ENCODE assay signal across 14 cellular contexts in genomic region chr1:179029293-179029692, GRCh38. TPM values are rescaled to one million over a fixed set of nuclear protein-coding genes. Genes with fewer than 3 reads are reported as not detected.
DNase-seq lines count a peak whose midpoint lies in the region; ATAC-seq, FAIRE-seq and TF ChIP-seq lines count a peak whose summit lies in the region.
"Had no signal": no experiment of that assay in that cellular context is flagged by ENCODE, and none has a peak within 500 bp of the region (broad histone marks: within the 10 kb centered on the region; RNA-seq: fewer than 3 reads in every experiment).

No MANE protein-coding gene starts in this region.

- peak; percentile 13 for FAIRE-seq in GM12891 (lab: Jason Lieb, UNC)
- FAIRE-seq: A204.1, kidney had no signal

- peak overlapping the region; percentile 37 for H3K27ac Mint-ChIP-seq in T-helper 17 cell
- no peak overlapping the region for H3K27ac Mint-ChIP-seq in activated CD8-positive, alpha-beta T cell treated with anti-CD3 and anti-CD28 coated beads, Interleukin-2, amount 10 ng/mL, durations not matched to agents 7 days and 5 days

- no peak for ATAC-seq in T-helper 17 cell
- no peak for ATAC-seq in activated CD8-positive, alpha-beta T cell treated with anti-CD3 and anti-CD28 coated beads, Interleukin-2, amount 10 ng/mL, durations not matched to agents 7 days and 5 days
- ATAC-seq: mucosa of descending colon had no signal

- no peak overlapping the region for H3K4me3 ChIP-seq in mucosa of stomach (ENCODE audit: low read length)
- H3K4me3 ChIP-seq: mucosa of descending colon had no signal

- H3K36me3 Mint-ChIP-seq in T-helper 17 cell (ENCODE audit: low read depth) = no peaks in the 10 kb centered on the region
- H3K36me3 Mint-ChIP-seq in activated CD8-positive, alpha-beta T cell treated with anti-CD3 and anti-CD28 coated beads, Interleukin-2, amount 10 ng/mL, durations not matched to agents 7 days and 5 days (ENCODE audit: low read depth) = no peaks in the 10 kb centered on the region

- no peaks in the 10 kb centered on the region for H3K9me3 Mint-ChIP-seq in activated CD8-positive, alpha-beta T cell treated with anti-CD3 and anti-CD28 coated beads, Interleukin-2, amount 10 ng/mL, durations not matched to agents 7 days and 5 days (ENCODE audit: insufficient read depth)

- no peak for TF ChIP-seq POLR2A in GM12891 (IDR thresholded peaks at IDR 0.05; ENCODE audit: low read depth, low read length)

- H3K4me1 Mint-ChIP-seq in T-helper 17 cell = peaks cover 55% of the 10 kb centered on the region
- H3K4me1 Mint-ChIP-seq in activated CD8-positive, alpha-beta T cell treated with anti-CD3 and anti-CD28 coated beads, Interleukin-2, amount 10 ng/mL, durations not matched to agents 7 days and 5 days (ENCODE audit: low read depth) = peaks cover 56% of the 10 kb centered on the region

- no peaks in the 10 kb centered on the region for H3K27me3 ChIP-seq in mucosa of stomach (ENCODE audit: control insufficient read depth, insufficient read depth, low read length)

- CTCF ChIA-PET in GM10248 (lab: Yijun Ruan, JAX) = interaction anchor here (0.9 to 3.3 kb wide), 8 partner anchors 8 to 1150 kb away, joined by 3 to 10 read pairs (median 3); no protein-coding TSS in a partner anchor
- CTCF ChIA-PET in activated CD8-positive, alpha-beta T cell treated with anti-CD3 and anti-CD28 coated beads, Interleukin-2, amount 10 ng/mL, durations not matched to agents 7 days and 5 days (lab: Charles Lee) = interaction anchor here (0.8 to 1.7 kb wide), 5 partner anchors 10 to 52 kb away, joined by 3 to 8 read pairs (median 3); no protein-coding TSS in a partner anchor

- POLR2A ChIA-PET in GM10248 (lab: Yijun Ruan, JAX) = no interaction called here
- POLR2A ChIA-PET in activated CD8-positive, alpha-beta T cell treated with anti-CD3 and anti-CD28 coated beads, Interleukin-2, amount 10 ng/mL, durations not matched to agents 7 days and 5 days (lab: Charles Lee) = interaction anchor here (1.1 kb wide), 1 partner anchor 13 kb away, joined by 3 read pairs; no protein-coding TSS in a partner anchor

- H3K27me3 Mint-ChIP-seq in T-helper 17 cell = no peaks in the 10 kb centered on the region
- no peaks in the 10 kb centered on the region for H3K27me3 Mint-ChIP-seq in activated CD8-positive, alpha-beta T cell treated with anti-CD3 and anti-CD28 coated beads, Interleukin-2, amount 10 ng/mL, durations not matched to agents 7 days and 5 days (ENCODE audit: low read depth)

- no peaks in the 10 kb centered on the region for H3K36me3 ChIP-seq in mucosa of stomach (ENCODE audit: control insufficient read depth, insufficient read depth, low read length)

- TF ChIP-seq CTCF in GM10248 (IDR thresholded peaks at IDR 0.05; ENCODE audit: control extremely low read depth, extremely low read depth, low read depth, missing control alignments) = no peak

- DNase-seq in NOMO-1 treated with DMSO at 0.1 percent for 48 hours (lab: John Stamatoyannopoulos, UW; ENCODE audit: unreplicated experiment) (peak; percentile 13), NOMO-1 treated with dmso at 0.1 percent for 144 hours (lab: John Stamatoyannopoulos, UW; ENCODE audit: unreplicated experiment) (no peak), GM12891 (ENCODE audit: insufficient read length, low spot score) (no peak), T-helper 17 cell (no peak), GM19238 (ENCODE audit: insufficient read length, low spot score) (no peak), GM10248 (ENCODE audit: extremely low spot score) (no peak)
- DNase-seq in activated CD8-positive, alpha-beta T cell treated with anti-CD3 and anti-CD28 coated beads, Interleukin-2, amount 10 ng/mL, durations not matched to agents 7 days and 5 days = no peak
- DNase-seq: activated gamma-delta T cell, foreskin melanocyte, kidney, mucosa of descending colon, SW 1271 had no signal

- H3K4me1 ChIP-seq in mucosa of stomach (ENCODE audit: control insufficient read depth, insufficient read depth, low read length) = peaks cover 26% of the 10 kb centered on the region

- H3K9ac ChIP-seq in mucosa of stomach (ENCODE audit: low read length) = peak overlapping the region; percentile 25

- H3K9me3 ChIP-seq in T-helper 17 cell (ENCODE audit: control insufficient read depth, low read length, poor library complexity, severe bottlenecking) = no peaks in the 10 kb centered on the region
- no peaks in the 10 kb centered on the region for H3K9me3 ChIP-seq in mucosa of stomach (ENCODE audit: control insufficient read depth, low read length)
- H3K9me3 ChIP-seq: mucosa of descending colon had no signal

- peak overlapping the region; percentile 19 for H3K4me3 Mint-ChIP-seq in T-helper 17 cell
- H3K4me3 Mint-ChIP-seq in activated CD8-positive, alpha-beta T cell treated with anti-CD3 and anti-CD28 coated beads, Interleukin-2, amount 10 ng/mL, durations not matched to agents 7 days and 5 days = no peak overlapping the region

TF ChIP-seq in GM12891, 5 proteins besides CTCF, POLR2A, EP300 and RAD21:
- no peak for TF ChIP-seq POU2F2 (IDR thresholded peaks at IDR 0.05; ENCODE audit: low read depth, low read length)
- TF ChIP-seq TAF1 (IDR thresholded peaks at IDR 0.05; ENCODE audit: low read depth, low read length) = no peak
- no peak for TF ChIP-seq SPI1 (IDR thresholded peaks at IDR 0.05; ENCODE audit: low read depth, low read length)
- TF ChIP-seq POLR2AphosphoS5 (IDR thresholded peaks at IDR 0.05; ENCODE audit: low read depth, low read length) = no peak
- no peak for TF ChIP-seq PAX5 (IDR thresholded peaks at IDR 0.05; ENCODE audit: insufficient read depth, low read length, severe bottlenecking)

RNA-seq across cellular contexts. Expression of gene FAM20B, which starts 3.6 kb away (rescaled TPM):
- polyA plus RNA-seq in GM12891 (2012; ENCODE audit: low read depth, missing spikeins) = 6.1 TPM
- total RNA-seq in T-helper 17 cell = 10 to 100 TPM; 18.1 to 26.7 TPM
- 10 to 100 TPM; 28.6 to 29.4 TPM for total RNA-seq in activated CD8-positive, alpha-beta T cell treated with anti-CD3 and anti-CD28 coated beads, Interleukin-2, amount 10 ng/mL, durations not matched to agents 7 days and 5 days

RNA-seq across cellular contexts. Expression of gene TOR3A, which starts 52.6 kb away (rescaled TPM):
- 22.3 TPM for polyA plus RNA-seq in GM12891 (2012; ENCODE audit: low read depth, missing spikeins)
- 10 to 100 TPM; 29.4 to 38.5 TPM for total RNA-seq in T-helper 17 cell
- 10 to 100 TPM; 49.3 to 50.4 TPM for total RNA-seq in activated CD8-positive, alpha-beta T cell treated with anti-CD3 and anti-CD28 coated beads, Interleukin-2, amount 10 ng/mL, durations not matched to agents 7 days and 5 days
